ENCODE assay signal across 26 cellular contexts in genomic region chr3:133451309-133451708, GRCh38. TPM values are rescaled to one million over a fixed set of nuclear protein-coding genes. Genes with fewer than 3 reads are reported as not detected.
"Had no signal": no experiment of that assay in that cellular context is flagged by ENCODE, and none has a peak within 500 bp of the region (broad histone marks: within the 10 kb centered on the region; RNA-seq: fewer than 3 reads in every experiment).

No MANE protein-coding gene starts in this region.

- H3K27me3 ChIP-seq: gastrocnemius medialis, heart right ventricle, spleen, tibial artery had no signal

- H3K4me1 ChIP-seq: tibial artery had no signal

- H3K4me3 ChIP-seq: gastrocnemius medialis, heart right ventricle, psoas muscle, spleen, tibial artery had no signal

- H3K27ac Mint-ChIP-seq: stimulated activated naive CD8-positive, alpha-beta T cell treated with anti-CD3 and anti-CD28 coated beads, Interleukin-15, Interleukin-2, amounts not matched to agents 100 ng/mL and 50 ng/mL, for 24 hours had no signal

- H3K36me3 ChIP-seq: gastrocnemius medialis, heart right ventricle, spleen, tibial artery had no signal

- H3K27me3 Mint-ChIP-seq: stimulated activated memory B cell treated with anti-CD40 and anti-IgM and Interleukin-4, amounts not matched to agents 10 μg/mL and 1 μg/mL and 100 μg/mL, for 72 hours; stimulated activated naive CD8-positive, alpha-beta T cell treated with anti-CD3 and anti-CD28 coated beads, Interleukin-15, Interleukin-2, amounts not matched to agents 100 ng/mL and 50 ng/mL, for 24 hours had no signal

- ATAC-seq: esophagus mucosa; gastrocnemius medialis; heart right ventricle; psoas muscle; sciatic nerve; stimulated activated memory B cell treated with anti-CD40 and anti-IgM and Interleukin-4, amounts not matched to agents 10 μg/mL and 1 μg/mL and 100 μg/mL, for 72 hours had no signal

- H3K9me3 ChIP-seq: gastrocnemius medialis, heart right ventricle, psoas muscle, spleen, tibial artery had no signal

- H3K36me3 Mint-ChIP-seq: stimulated activated memory B cell treated with anti-CD40 and anti-IgM and Interleukin-4, amounts not matched to agents 10 μg/mL and 1 μg/mL and 100 μg/mL, for 72 hours had no signal

- DNase-seq: effector memory CD4-positive, alpha-beta T cell; gastrocnemius medialis; heart right ventricle; hypothalamus; kidney glomerular epithelial cell; mesendoderm; naive B cell; psoas muscle; retina; spleen; stimulated activated CD4-positive, alpha-beta T cell treated with anti-CD3 and anti-CD28 coated beads, Interleukin-15, amount 100 ng/mL, for 24 hours; stimulated activated CD4-positive, alpha-beta T cell treated with anti-CD3 and anti-CD28 coated beads, Interleukin-1b, Interleukin-23, amount 100 ng/mL, for 48 hours; stimulated activated CD4-positive, alpha-beta T cell treated with anti-CD3 and anti-CD28 coated beads, Interleukin-4, amount 100 ng/mL, for 24 hours; tibial artery had no signal

- H3K9me3 Mint-ChIP-seq: naive B cell; nephron; stimulated activated memory B cell treated with anti-CD40 and anti-IgM and Interleukin-4, amounts not matched to agents 10 μg/mL and 1 μg/mL and 100 μg/mL, for 72 hours; stimulated activated naive CD8-positive, alpha-beta T cell treated with anti-CD3 and anti-CD28 coated beads, Interleukin-15, Interleukin-2, amounts not matched to agents 100 ng/mL and 50 ng/mL, for 24 hours had no signal

- H3K4me3 Mint-ChIP-seq: naive B cell; nephron; stimulated activated memory B cell treated with anti-CD40 and anti-IgM and Interleukin-4, amounts not matched to agents 10 μg/mL and 1 μg/mL and 100 μg/mL, for 72 hours; stimulated activated naive CD8-positive, alpha-beta T cell treated with anti-CD3 and anti-CD28 coated beads, Interleukin-15, Interleukin-2, amounts not matched to agents 100 ng/mL and 50 ng/mL, for 24 hours had no signal

- FAIRE-seq: endometrium, islet of Langerhans had no signal

- H3K27ac ChIP-seq: gastrocnemius medialis, heart right ventricle, psoas muscle, spleen, tibial artery had no signal

RNA-seq across cellular contexts. Expression of gene BFSP2, which starts 51.5 kb away (rescaled TPM):
- total RNA-seq: esophagus mucosa, fibroblast of lung, gastrocnemius medialis, heart right ventricle, liver, lung microvascular endothelial cell, omental fat pad, psoas muscle, sciatic nerve, ureter had no signal
- polyA plus RNA-seq: fibroblast of lung, psoas muscle had no signal
